Comparison of ENCODE assay signal across 9 cellular contexts in the genomic region with DNA sequence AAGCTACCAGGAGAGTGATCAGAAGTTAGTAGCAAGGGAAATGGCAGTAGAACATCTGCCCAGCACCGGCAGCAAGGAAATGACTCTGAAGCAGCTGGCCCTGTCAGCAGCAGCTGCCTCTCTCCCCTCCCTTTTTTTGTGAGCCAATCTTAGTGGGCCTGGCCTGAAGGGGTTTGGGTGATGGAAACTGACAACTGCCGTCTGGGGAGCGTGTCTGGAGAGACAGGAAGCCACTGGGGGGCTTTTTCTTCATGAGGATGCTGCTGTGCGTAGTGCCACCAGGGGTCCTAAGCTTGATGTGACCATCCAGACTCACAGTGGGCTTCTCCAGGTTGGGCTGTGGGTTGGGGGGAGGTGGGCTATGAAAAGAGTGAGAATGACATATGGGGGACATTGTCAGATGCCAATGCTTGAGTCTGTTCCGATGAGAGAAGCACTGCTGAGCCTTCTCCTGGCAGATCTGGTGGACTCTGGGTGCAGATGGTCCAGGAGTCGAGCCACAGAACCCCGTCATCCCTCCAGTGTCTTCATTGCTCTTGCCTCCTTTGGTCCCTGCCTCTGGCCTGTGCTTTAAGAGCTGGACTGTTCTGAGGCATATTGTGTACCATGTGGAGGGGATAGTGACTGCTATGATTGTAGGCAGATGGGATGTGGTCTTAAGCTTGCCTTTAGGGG.
DNase-seq lines count a peak whose midpoint lies in the region; ATAC-seq and TF ChIP-seq lines count a peak whose summit lies in the region.
"Had no signal": no experiment of that assay in that cellular context is flagged by ENCODE, and none has a peak within 500 bp of the region (broad histone marks: within the 10 kb centered on the region; RNA-seq: fewer than 3 reads in every experiment).

No MANE protein-coding gene starts in this region.

- H3K4me3 Mint-ChIP-seq in progenitor cell of endocrine pancreas (ENCODE audit: low read depth), result no peak overlapping the region
- H3K4me3 Mint-ChIP-seq: activated CD4-positive, alpha-beta memory T cell treated with anti-CD3 and anti-CD28 coated beads for 36 hours had no signal

- H3K9me3 Mint-ChIP-seq in progenitor cell of endocrine pancreas (ENCODE audit: low read depth), result no peaks in the 10 kb centered on the region
- H3K9me3 Mint-ChIP-seq in activated naive CD4-positive, alpha-beta T cell treated with anti-CD3 and anti-CD28 coated beads, Interleukin-2, amount 50 U/mL, for 72 hours, result peaks cover 0 to 9% of the 10 kb centered on the region in 2 donors
- H3K9me3 Mint-ChIP-seq: activated CD4-positive, alpha-beta memory T cell treated with anti-CD3 and anti-CD28 coated beads for 36 hours had no signal

- peak; percentile 11 for TF ChIP-seq CTCF in progenitor cell of endocrine pancreas (IDR thresholded peaks at IDR 0.05; ENCODE audit: unreplicated experiment)

- H3K36me3 Mint-ChIP-seq in progenitor cell of endocrine pancreas (ENCODE audit: insufficient read depth), result no peaks in the 10 kb centered on the region
- H3K36me3 Mint-ChIP-seq in activated naive CD4-positive, alpha-beta T cell treated with anti-CD3 and anti-CD28 coated beads, Interleukin-2, amount 50 U/mL, for 72 hours, result peaks cover 0 to 14% of the 10 kb centered on the region in 2 donors
- H3K36me3 Mint-ChIP-seq: activated CD4-positive, alpha-beta memory T cell treated with anti-CD3 and anti-CD28 coated beads for 36 hours had no signal

- DNase-seq in NCI-H345 (lab: John Stamatoyannopoulos, UW), result peak; percentile 13
- DNase-seq in dermis blood vessel endothelial cell, result peak; percentile 30
- no peak for DNase-seq in progenitor cell of endocrine pancreas (ENCODE audit: low spot score, unreplicated experiment)
- no peak for DNase-seq in activated CD8-positive, alpha-beta memory T cell treated with anti-CD3 and anti-CD28 coated beads for 24 hours
- no peak for DNase-seq in activated naive CD4-positive, alpha-beta T cell treated with anti-CD3 and anti-CD28 coated beads, Interleukin-2, amount 50 U/mL, for 72 hours (ENCODE audit: low spot score in 2 of 2)
- DNase-seq: activated CD4-positive, alpha-beta memory T cell treated with anti-CD3 and anti-CD28 coated beads for 36 hours; MG63 had no signal

- no peak overlapping the region for H3K27ac Mint-ChIP-seq in progenitor cell of endocrine pancreas
- no peak overlapping the region for H3K27ac Mint-ChIP-seq in activated naive CD4-positive, alpha-beta T cell treated with anti-CD3 and anti-CD28 coated beads, Interleukin-2, amount 50 U/mL, for 72 hours
- H3K27ac Mint-ChIP-seq: activated CD4-positive, alpha-beta memory T cell treated with anti-CD3 and anti-CD28 coated beads for 36 hours had no signal

- ATAC-seq in GM18868 (IDR thresholded peaks at IDR 0.05; ENCODE audit: unreplicated experiment), result peak; percentile 39
- no peak for ATAC-seq in activated naive CD4-positive, alpha-beta T cell treated with anti-CD3 and anti-CD28 coated beads, Interleukin-2, amount 50 U/mL, for 72 hours
- no peak for ATAC-seq in HG03135 (IDR thresholded peaks at IDR 0.05; ENCODE audit: unreplicated experiment)

- peaks cover 47% of the 10 kb centered on the region for H3K4me1 Mint-ChIP-seq in progenitor cell of endocrine pancreas (ENCODE audit: low read depth)

- no peaks in the 10 kb centered on the region for H3K27me3 Mint-ChIP-seq in progenitor cell of endocrine pancreas
- H3K27me3 Mint-ChIP-seq: activated CD4-positive, alpha-beta memory T cell treated with anti-CD3 and anti-CD28 coated beads for 36 hours had no signal

Comparison
In these comparisons a context has a peak if more than half of its experiments do, and no peak if none do; other contexts are left out.
1. DNase-seq: peak in NCI-H345 (single experiment) and dermis blood vessel endothelial cell (single experiment); none in progenitor cell of endocrine pancreas (single experiment), activated CD8-positive, alpha-beta memory T cell treated with anti-CD3 and anti-CD28 coated beads for 24 hours (single experiment) and activated naive CD4-positive, alpha-beta T cell treated with anti-CD3 and anti-CD28 coated beads, Interleukin-2, amount 50 U/mL, for 72 hours (0 of 2).